Comparison of ENCODE assay signal across 1 cellular context in genomic region chr14:76151398-76152332, GRCh38.
TF ChIP-seq lines count a peak whose summit lies in the region.

Gene GPATCH2L, plus strand, starts transcription at chr14:76151922. Its CDS starts 2,442 bp downstream, at chr14:76154364.

TF ChIP-seq in K562, 482 proteins besides CTCF, POLR2A, EP300 and RAD21 (continued from another document and continues in another):
- TF ChIP-seq PRDM10 (IDR thresholded peaks at IDR 0.05; ENCODE audit: partially characterized antibody) (peak; percentile 63), JUN (IDR thresholded peaks at IDR 0.05; ENCODE audit: borderline replicate concordance, low read depth, low read length) (no peak), JUN (CRISPR knock-in tag; IDR thresholded peaks at IDR 0.05; ENCODE audit: borderline replicate concordance) (peak; percentile 47; the same call in 1 of the 2 replicates), POLR2B (IDR thresholded peaks at IDR 0.05; ENCODE audit: low read depth, partially characterized antibody) (peak; percentile 89), PHF8 (IDR thresholded peaks at IDR 0.05; ENCODE audit: borderline replicate concordance, low read length) (peak; percentile 91; the same call in 1 of the 2 replicates), SP1 (CRISPR knock-in tag; IDR thresholded peaks at IDR 0.05) (peak; percentile 64; the same call in 1 of the 2 replicates), HNRNPUL1 (IDR thresholded peaks at IDR 0.05; ENCODE audit: low read length) (no peak), SIN3A (IDR thresholded peaks at IDR 0.05; ENCODE audit: borderline replicate concordance in 2 of 2, control insufficient read depth in 1 of 2, low read depth in 2 of 2, low read length in 2 of 2) (peak in 1 of 2 experiments; percentile 76; a peak in 1 of 4 replicates), NR1H2 (CRISPR knock-in tag; IDR thresholded peaks at IDR 0.05) (no peak), GTF2E2 (tag; IDR thresholded peaks at IDR 0.05) (no peak), USF2 (CRISPR knock-in tag; IDR thresholded peaks at IDR 0.05) (0 out of 2 replicates have a peak, but pooled peaks have one; percentile 7), POLR2G (IDR thresholded peaks at IDR 0.05; ENCODE audit: low read depth, low read length) (peak; percentile 90), NFIC (IDR thresholded peaks at IDR 0.05) (0 out of 2 replicates have a peak, but pooled peaks have one; percentile 9), JUND (IDR thresholded peaks at IDR 0.05; ENCODE audit: borderline replicate concordance, low read depth, low read length) (peak; percentile 56), JUND (tag; IDR thresholded peaks at IDR 0.05; ENCODE audit: borderline replicate concordance, low read depth, low read length) (no peak), GABPA (tag; conservative IDR thresholded peaks at IDR 0.05; ENCODE audit: low read depth) (peak; percentile 94), NKRF (IDR thresholded peaks at IDR 0.05; ENCODE audit: borderline replicate concordance) (peak; percentile 54; the same call in 1 of the 2 replicates), MTA3 (IDR thresholded peaks at IDR 0.05; ENCODE audit: borderline replicate concordance) (no peak), EHMT2 (IDR thresholded peaks at IDR 0.05) (peak; percentile 65), MED1 (CRISPR knock-in tag; IDR thresholded peaks at IDR 0.05; ENCODE audit: borderline replicate concordance) (no peak), ZBTB1 (CRISPR knock-in tag; IDR thresholded peaks at IDR 0.05; ENCODE audit: borderline replicate concordance, low read depth) (0 out of 2 replicates have a peak, but pooled peaks have one; percentile 43), PCBP1 (IDR thresholded peaks at IDR 0.05; ENCODE audit: low read depth, low read length, poor library complexity, severe bottlenecking) (peak; percentile 45), ZNF395 (CRISPR knock-in tag; IDR thresholded peaks at IDR 0.05) (0 out of 2 replicates have a peak, but pooled peaks have one; percentile 53), NBN (IDR thresholded peaks at IDR 0.05; ENCODE audit: low read depth) (no peak), E2F8 (IDR thresholded peaks at IDR 0.05; ENCODE audit: low read depth, partially characterized antibody) (peak; percentile 37), NUFIP1 (IDR thresholded peaks at IDR 0.05; ENCODE audit: partially characterized antibody) (no peak), TFE3 (CRISPR knock-in tag; IDR thresholded peaks at IDR 0.05) (no peak), RBBP5 (IDR thresholded peaks at IDR 0.05; ENCODE audit: borderline replicate concordance, insufficient read depth, low read length, poor library complexity, severe bottlenecking) (peak; percentile 61), EP400 (IDR thresholded peaks at IDR 0.05) (0 out of 2 replicates have a peak, but pooled peaks have one; percentile 17), ATF2 (CRISPR knock-in tag; IDR thresholded peaks at IDR 0.05) (no peak), HDAC1 (IDR thresholded peaks at IDR 0.05) (peak in 1 of 2 experiments; percentile 63; a peak in 1 of 4 replicates), POLR2AphosphoS5 (IDR thresholded peaks at IDR 0.05; ENCODE audit: control insufficient read depth, insufficient read depth, low read depth, low read length) (peak; percentile 79), CREM (IDR thresholded peaks at IDR 0.05; ENCODE audit: low read depth) (peak; percentile 89), ATF3 (IDR thresholded peaks at IDR 0.05) (peak; percentile 39; the same call in 1 of the 2 replicates), ATF3 (CRISPR knock-in tag; conservative IDR thresholded peaks at IDR 0.05) (no peak), KDM4B (IDR thresholded peaks at IDR 0.05; ENCODE audit: borderline replicate concordance in 2 of 2, low read depth in 1 of 2) (no peak), GMEB1 (CRISPR knock-in tag; IDR thresholded peaks at IDR 0.05) (no peak), ATF1 (CRISPR knock-in tag; IDR thresholded peaks at IDR 0.05) (no peak), ATF1 (tag; IDR thresholded peaks at IDR 0.05) (peak; percentile 60), NR3C1 (CRISPR knock-in tag; IDR thresholded peaks at IDR 0.05) (0 out of 2 replicates have a peak, but pooled peaks have one; percentile 35), ZNF586 (CRISPR knock-in tag; conservative IDR thresholded peaks at IDR 0.05) (no peak), UBTF (IDR thresholded peaks at IDR 0.05; ENCODE audit: borderline replicate concordance in 1 of 2, low read depth in 2 of 2, low read length in 2 of 2) (no peak)
